Comparison of ENCODE assay signal across 7 cellular contexts in the genomic region with DNA sequence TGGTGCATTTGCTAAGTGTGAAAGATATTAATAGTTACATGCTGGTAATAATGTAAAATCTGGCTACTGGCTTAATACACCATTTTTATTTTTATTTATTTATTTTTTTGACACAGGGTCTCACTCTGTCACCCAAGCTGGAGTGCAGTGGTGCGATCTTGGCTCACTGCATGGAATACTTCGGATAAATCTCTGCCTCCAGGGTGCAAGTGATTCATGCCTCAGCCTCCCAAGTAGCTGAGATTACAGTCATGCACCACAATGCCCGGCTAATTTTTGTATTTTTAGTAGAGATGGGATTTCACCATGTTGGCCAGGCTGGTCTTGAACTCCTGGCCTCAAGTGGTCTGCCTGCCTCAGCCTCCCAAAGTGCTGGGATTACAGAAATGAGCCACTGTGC. TPM values are rescaled to one million over a fixed set of nuclear protein-coding genes. Genes with fewer than 3 reads are reported as not detected.
"Had no signal": no experiment of that assay in that cellular context is flagged by ENCODE, and none has a peak within 500 bp of the region (broad histone marks: within the 10 kb centered on the region; RNA-seq: fewer than 3 reads in every experiment).

No MANE protein-coding gene starts in this region.

RNA-seq across cellular contexts. Expression of gene TIMD4, which starts 4.4 kb away (rescaled TPM):
- total RNA-seq: astrocyte, body of pancreas, bronchial epithelial cell, cardiac septum, chondrocyte had no signal
- polyA plus RNA-seq: aorta, cardiac muscle cell had no signal
